ENCODE assay signal across 1 cellular context in the genomic region with DNA sequence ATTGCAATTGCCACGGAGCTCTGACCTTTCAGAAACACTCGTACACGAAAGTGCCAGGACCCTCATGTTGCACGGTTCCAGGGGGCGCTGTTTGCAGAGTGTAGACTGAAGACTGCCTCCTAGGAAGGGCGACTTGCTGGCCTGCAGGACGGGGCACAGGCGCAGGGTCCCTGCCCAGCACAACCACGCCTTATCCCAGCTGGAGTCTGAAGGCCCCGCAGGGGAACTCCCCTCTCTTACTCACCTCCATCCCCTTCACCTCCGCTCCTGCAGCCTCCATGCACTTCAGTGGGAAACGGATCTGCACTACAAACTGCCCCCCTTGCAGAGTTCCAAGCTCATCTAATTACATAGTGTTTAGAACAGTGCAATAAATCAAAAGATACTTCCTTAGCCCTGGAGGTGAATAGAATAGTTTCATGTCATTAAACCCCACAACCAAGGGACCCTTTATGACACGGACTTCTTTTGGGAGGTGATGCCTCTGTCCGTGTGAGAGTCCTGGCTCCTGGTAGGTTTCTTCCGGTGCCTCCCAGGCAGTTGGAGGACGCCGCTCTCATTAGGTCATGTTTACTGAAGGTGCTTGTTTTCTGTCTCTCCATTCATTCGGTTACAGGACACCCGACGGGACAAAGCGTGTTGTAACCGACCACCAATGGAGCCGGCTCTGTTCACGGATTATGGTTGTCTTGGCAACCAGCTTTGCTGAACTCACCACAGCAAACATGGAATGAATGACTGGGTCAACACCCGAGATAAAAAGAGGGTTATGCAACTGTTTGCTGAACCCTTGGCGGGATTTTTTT.
TF ChIP-seq lines count a peak whose summit lies in the region.

No MANE protein-coding gene starts in this region.

TF ChIP-seq in HepG2, 621 proteins besides CTCF, POLR2A, EP300 and RAD21 (continued from another document and continues in another):
- TF ChIP-seq, protein P1, sequence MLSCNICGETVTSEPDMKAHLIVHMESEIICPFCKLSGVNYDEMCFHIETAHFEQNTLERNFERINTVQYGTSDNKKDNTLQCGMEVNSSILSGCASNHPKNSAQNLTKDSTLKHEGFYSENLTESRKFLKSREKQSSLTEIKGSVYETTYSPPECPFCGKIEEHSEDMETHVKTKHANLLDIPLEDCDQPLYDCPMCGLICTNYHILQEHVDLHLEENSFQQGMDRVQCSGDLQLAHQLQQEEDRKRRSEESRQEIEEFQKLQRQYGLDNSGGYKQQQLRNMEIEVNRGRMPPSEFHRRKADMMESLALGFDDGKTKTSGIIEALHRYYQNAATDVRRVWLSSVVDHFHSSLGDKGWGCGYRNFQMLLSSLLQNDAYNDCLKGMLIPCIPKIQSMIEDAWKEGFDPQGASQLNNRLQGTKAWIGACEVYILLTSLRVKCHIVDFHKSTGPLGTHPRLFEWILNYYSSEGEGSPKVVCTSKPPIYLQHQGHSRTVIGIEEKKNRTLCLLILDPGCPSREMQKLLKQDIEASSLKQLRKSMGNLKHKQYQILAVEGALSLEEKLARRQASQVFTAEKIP (CRISPR knock-in tag; IDR thresholded peaks at IDR 0.05; ENCODE audit: borderline replicate concordance) = no peak
- TF ChIP-seq PTBP1 (IDR thresholded peaks at IDR 0.05; ENCODE audit: low read depth, low read length, poor library complexity, severe bottlenecking) = no peak
- no peak for TF ChIP-seq ZNF546 (CRISPR knock-in tag; conservative IDR thresholded peaks at IDR 0.05)
- peak; percentile 29; the same call in 1 of the 2 replicates for TF ChIP-seq ZNF792 (CRISPR knock-in tag; IDR thresholded peaks at IDR 0.05)
- peak; percentile 95 for TF ChIP-seq SOX5 (CRISPR knock-in tag; IDR thresholded peaks at IDR 0.05; ENCODE audit: borderline replicate concordance)
- no peak; the same call in 1 of the 2 replicates for TF ChIP-seq ZNF629 (CRISPR knock-in tag; conservative IDR thresholded peaks at IDR 0.05)
- TF ChIP-seq MXI1 (IDR thresholded peaks at IDR 0.05; ENCODE audit: borderline replicate concordance, low read depth, low read length) = peak; percentile 91; the same call in 2 of the 3 replicates
- TF ChIP-seq NBN (conservative IDR thresholded peaks at IDR 0.05) = no peak
- peak; percentile 49; the same call in 1 of the 2 replicates for TF ChIP-seq BRCA1 (CRISPR knock-in tag; IDR thresholded peaks at IDR 0.05)
- TF ChIP-seq, protein P2, sequence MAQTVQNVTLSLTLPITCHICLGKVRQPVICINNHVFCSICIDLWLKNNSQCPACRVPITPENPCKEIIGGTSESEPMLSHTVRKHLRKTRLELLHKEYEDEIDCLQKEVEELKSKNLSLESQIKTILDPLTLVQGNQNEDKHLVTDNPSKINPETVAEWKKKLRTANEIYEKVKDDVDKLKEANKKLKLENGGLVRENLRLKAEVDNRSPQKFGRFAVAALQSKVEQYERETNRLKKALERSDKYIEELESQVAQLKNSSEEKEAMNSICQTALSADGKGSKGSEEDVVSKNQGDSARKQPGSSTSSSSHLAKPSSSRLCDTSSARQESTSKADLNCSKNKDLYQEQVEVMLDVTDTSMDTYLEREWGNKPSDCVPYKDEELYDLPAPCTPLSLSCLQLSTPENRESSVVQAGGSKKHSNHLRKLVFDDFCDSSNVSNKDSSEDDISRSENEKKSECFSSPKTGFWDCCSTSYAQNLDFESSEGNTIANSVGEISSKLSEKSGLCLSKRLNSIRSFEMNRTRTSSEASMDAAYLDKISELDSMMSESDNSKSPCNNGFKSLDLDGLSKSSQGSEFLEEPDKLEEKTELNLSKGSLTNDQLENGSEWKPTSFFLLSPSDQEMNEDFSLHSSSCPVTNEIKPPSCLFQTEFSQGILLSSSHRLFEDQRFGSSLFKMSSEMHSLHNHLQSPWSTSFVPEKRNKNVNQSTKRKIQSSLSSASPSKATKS (CRISPR knock-in tag; IDR thresholded peaks at IDR 0.05) = 0 out of 2 replicates have a peak, but pooled peaks have one; percentile 10
- TF ChIP-seq KLF6 (CRISPR knock-in tag; IDR thresholded peaks at IDR 0.05) = peak; percentile 84; the same call in 1 of the 2 replicates
- no peak for TF ChIP-seq ZNF260 (CRISPR knock-in tag; IDR thresholded peaks at IDR 0.05; ENCODE audit: borderline replicate concordance, low read depth)
- TF ChIP-seq ZNF615 (CRISPR knock-in tag; IDR thresholded peaks at IDR 0.05; ENCODE audit: borderline replicate concordance) = peak; percentile 71; the same call in 1 of the 2 replicates
- peak; percentile 96 for TF ChIP-seq RFX1 (IDR thresholded peaks at IDR 0.05)
- TF ChIP-seq CBX1 (IDR thresholded peaks at IDR 0.05; ENCODE audit: low read depth) = peak; percentile 32
- TF ChIP-seq KDM4B (CRISPR knock-in tag; IDR thresholded peaks at IDR 0.05) = peak; percentile 67
- TF ChIP-seq, protein P3, sequence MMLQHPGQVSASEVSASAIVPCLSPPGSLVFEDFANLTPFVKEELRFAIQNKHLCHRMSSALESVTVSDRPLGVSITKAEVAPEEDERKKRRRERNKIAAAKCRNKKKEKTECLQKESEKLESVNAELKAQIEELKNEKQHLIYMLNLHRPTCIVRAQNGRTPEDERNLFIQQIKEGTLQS (CRISPR knock-in tag; IDR thresholded peaks at IDR 0.05) = peak; percentile 83; the same call in 1 of the 2 replicates
- TF ChIP-seq CBFB (CRISPR knock-in tag; IDR thresholded peaks at IDR 0.05) = peak; percentile 76
- TF ChIP-seq ZNF83 (CRISPR knock-in tag; IDR thresholded peaks at IDR 0.05; ENCODE audit: borderline replicate concordance) = 0 out of 2 replicates have a peak, but pooled peaks have one; percentile 30
- TF ChIP-seq ZNF550 (CRISPR knock-in tag; IDR thresholded peaks at IDR 0.05; ENCODE audit: borderline replicate concordance) = no peak
- peak; percentile 35; the same call in 1 of the 2 replicates for TF ChIP-seq ONECUT2 (CRISPR knock-in tag; IDR thresholded peaks at IDR 0.05)
- TF ChIP-seq ZNF10 (CRISPR knock-in tag; IDR thresholded peaks at IDR 0.05; ENCODE audit: borderline replicate concordance, low read depth) = no peak
- TF ChIP-seq DMAP1 (CRISPR knock-in tag; IDR thresholded peaks at IDR 0.05) = peak; percentile 48; the same call in 1 of the 2 replicates
- TF ChIP-seq STAT5B (CRISPR knock-in tag; IDR thresholded peaks at IDR 0.05) = no peak
- peak; percentile 98 for TF ChIP-seq GATA4 (IDR thresholded peaks at IDR 0.05; ENCODE audit: borderline replicate concordance, low read depth)
- TF ChIP-seq POLR2AphosphoS5 (IDR thresholded peaks at IDR 0.05; ENCODE audit: low read depth, low read length) = peak; percentile 63
- TF ChIP-seq ATAD3A (CRISPR knock-in tag; IDR thresholded peaks at IDR 0.05) = no peak
- no peak; the same call in 1 of the 2 replicates for TF ChIP-seq ATF7-NPFF (CRISPR knock-in tag; IDR thresholded peaks at IDR 0.05; ENCODE audit: low read depth)
- no peak for TF ChIP-seq KLF15 (CRISPR knock-in tag; IDR thresholded peaks at IDR 0.05; ENCODE audit: borderline replicate concordance)
- peak; percentile 44; the same call in 1 of the 2 replicates for TF ChIP-seq AKAP8 (CRISPR knock-in tag; IDR thresholded peaks at IDR 0.05)
- TF ChIP-seq ZNF883 (CRISPR knock-in tag; IDR thresholded peaks at IDR 0.05; ENCODE audit: not compliant biosample characterization) = peak; percentile 45
- TF ChIP-seq RXRA (CRISPR knock-in tag; IDR thresholded peaks at IDR 0.05) = peak; percentile 96
- TF ChIP-seq MAF1 (CRISPR knock-in tag; IDR thresholded peaks at IDR 0.05; ENCODE audit: borderline replicate concordance) = peak; percentile 88; the same call in 1 of the 2 replicates
- peak; percentile 65 for TF ChIP-seq ASH2L (IDR thresholded peaks at IDR 0.05; ENCODE audit: insufficient read length, low read depth, low read length)
- TF ChIP-seq NCOA5 (CRISPR knock-in tag; IDR thresholded peaks at IDR 0.05) = no peak
- TF ChIP-seq ZSCAN25 (CRISPR knock-in tag; IDR thresholded peaks at IDR 0.05) = peak; percentile 30; the same call in 1 of the 2 replicates
- TF ChIP-seq ZNF331 (CRISPR knock-in tag; IDR thresholded peaks at IDR 0.05) = peak; percentile 93
- TF ChIP-seq, protein P4, sequence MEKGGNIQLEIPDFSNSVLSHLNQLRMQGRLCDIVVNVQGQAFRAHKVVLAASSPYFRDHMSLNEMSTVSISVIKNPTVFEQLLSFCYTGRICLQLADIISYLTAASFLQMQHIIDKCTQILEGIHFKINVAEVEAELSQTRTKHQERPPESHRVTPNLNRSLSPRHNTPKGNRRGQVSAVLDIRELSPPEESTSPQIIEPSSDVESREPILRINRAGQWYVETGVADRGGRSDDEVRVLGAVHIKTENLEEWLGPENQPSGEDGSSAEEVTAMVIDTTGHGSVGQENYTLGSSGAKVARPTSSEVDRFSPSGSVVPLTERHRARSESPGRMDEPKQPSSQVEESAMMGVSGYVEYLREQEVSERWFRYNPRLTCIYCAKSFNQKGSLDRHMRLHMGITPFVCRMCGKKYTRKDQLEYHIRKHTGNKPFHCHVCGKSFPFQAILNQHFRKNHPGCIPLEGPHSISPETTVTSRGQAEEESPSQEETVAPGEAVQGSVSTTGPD (CRISPR knock-in tag; IDR thresholded peaks at IDR 0.05) = peak; percentile 78; the same call in 1 of the 2 replicates
- no peak for TF ChIP-seq ZNF251 (CRISPR knock-in tag; IDR thresholded peaks at IDR 0.05)
- TF ChIP-seq ZNF382 (CRISPR knock-in tag; IDR thresholded peaks at IDR 0.05; ENCODE audit: borderline replicate concordance) = no peak
- TF ChIP-seq ZBTB1 (CRISPR knock-in tag; IDR thresholded peaks at IDR 0.05; ENCODE audit: borderline replicate concordance) = no peak
- no peak for TF ChIP-seq NR3C1 (CRISPR knock-in tag; IDR thresholded peaks at IDR 0.05)
- TF ChIP-seq ZNF713 (CRISPR knock-in tag; IDR thresholded peaks at IDR 0.05) = no peak
- TF ChIP-seq, protein P5, sequence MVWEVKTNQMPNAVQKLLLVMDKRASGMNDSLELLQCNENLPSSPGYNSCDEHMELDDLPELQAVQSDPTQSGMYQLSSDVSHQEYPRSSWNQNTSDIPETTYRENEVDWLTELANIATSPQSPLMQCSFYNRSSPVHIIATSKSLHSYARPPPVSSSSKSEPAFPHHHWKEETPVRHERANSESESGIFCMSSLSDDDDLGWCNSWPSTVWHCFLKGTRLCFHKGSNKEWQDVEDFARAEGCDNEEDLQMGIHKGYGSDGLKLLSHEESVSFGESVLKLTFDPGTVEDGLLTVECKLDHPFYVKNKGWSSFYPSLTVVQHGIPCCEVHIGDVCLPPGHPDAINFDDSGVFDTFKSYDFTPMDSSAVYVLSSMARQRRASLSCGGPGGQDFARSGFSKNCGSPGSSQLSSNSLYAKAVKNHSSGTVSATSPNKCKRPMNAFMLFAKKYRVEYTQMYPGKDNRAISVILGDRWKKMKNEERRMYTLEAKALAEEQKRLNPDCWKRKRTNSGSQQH (CRISPR knock-in tag; IDR thresholded peaks at IDR 0.05; ENCODE audit: low read depth) = peak; percentile 97
- TF ChIP-seq, protein P6, sequence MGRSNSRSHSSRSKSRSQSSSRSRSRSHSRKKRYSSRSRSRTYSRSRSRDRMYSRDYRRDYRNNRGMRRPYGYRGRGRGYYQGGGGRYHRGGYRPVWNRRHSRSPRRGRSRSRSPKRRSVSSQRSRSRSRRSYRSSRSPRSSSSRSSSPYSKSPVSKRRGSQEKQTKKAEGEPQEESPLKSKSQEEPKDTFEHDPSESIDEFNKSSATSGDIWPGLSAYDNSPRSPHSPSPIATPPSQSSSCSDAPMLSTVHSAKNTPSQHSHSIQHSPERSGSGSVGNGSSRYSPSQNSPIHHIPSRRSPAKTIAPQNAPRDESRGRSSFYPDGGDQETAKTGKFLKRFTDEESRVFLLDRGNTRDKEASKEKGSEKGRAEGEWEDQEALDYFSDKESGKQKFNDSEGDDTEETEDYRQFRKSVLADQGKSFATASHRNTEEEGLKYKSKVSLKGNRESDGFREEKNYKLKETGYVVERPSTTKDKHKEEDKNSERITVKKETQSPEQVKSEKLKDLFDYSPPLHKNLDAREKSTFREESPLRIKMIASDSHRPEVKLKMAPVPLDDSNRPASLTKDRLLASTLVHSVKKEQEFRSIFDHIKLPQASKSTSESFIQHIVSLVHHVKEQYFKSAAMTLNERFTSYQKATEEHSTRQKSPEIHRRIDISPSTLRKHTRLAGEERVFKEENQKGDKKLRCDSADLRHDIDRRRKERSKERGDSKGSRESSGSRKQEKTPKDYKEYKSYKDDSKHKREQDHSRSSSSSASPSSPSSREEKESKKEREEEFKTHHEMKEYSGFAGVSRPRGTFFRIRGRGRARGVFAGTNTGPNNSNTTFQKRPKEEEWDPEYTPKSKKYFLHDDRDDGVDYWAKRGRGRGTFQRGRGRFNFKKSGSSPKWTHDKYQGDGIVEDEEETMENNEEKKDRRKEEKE (IDR thresholded peaks at IDR 0.05) = no peak
- no peak; a peak in 1 of 4 replicates for TF ChIP-seq MAFK (conservative IDR thresholded peaks at IDR 0.05 in 1 of 2, IDR thresholded peaks at IDR 0.05 in 1 of 2; ENCODE audit: low read length in 2 of 2)
- TF ChIP-seq, protein P7, sequence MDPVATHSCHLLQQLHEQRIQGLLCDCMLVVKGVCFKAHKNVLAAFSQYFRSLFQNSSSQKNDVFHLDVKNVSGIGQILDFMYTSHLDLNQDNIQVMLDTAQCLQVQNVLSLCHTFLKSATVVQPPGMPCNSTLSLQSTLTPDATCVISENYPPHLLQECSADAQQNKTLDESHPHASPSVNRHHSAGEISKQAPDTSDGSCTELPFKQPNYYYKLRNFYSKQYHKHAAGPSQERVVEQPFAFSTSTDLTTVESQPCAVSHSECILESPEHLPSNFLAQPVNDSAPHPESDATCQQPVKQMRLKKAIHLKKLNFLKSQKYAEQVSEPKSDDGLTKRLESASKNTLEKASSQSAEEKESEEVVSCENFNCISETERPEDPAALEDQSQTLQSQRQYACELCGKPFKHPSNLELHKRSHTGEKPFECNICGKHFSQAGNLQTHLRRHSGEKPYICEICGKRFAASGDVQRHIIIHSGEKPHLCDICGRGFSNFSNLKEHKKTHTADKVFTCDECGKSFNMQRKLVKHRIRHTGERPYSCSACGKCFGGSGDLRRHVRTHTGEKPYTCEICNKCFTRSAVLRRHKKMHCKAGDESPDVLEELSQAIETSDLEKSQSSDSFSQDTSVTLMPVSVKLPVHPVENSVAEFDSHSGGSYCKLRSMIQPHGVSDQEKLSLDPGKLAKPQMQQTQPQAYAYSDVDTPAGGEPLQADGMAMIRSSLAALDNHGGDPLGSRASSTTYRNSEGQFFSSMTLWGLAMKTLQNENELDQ (CRISPR knock-in tag; IDR thresholded peaks at IDR 0.05; ENCODE audit: borderline replicate concordance) = no peak
- TF ChIP-seq ZZZ3 (CRISPR knock-in tag; IDR thresholded peaks at IDR 0.05; ENCODE audit: borderline replicate concordance) = no peak
- TF ChIP-seq ZNF24 (IDR thresholded peaks at IDR 0.05) = peak; percentile 90
- TF ChIP-seq, protein P8, sequence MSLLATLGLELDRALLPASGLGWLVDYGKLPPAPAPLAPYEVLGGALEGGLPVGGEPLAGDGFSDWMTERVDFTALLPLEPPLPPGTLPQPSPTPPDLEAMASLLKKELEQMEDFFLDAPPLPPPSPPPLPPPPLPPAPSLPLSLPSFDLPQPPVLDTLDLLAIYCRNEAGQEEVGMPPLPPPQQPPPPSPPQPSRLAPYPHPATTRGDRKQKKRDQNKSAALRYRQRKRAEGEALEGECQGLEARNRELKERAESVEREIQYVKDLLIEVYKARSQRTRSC (CRISPR knock-in tag; IDR thresholded peaks at IDR 0.05; ENCODE audit: low read depth) = peak; percentile 71; the same call in 1 of the 2 replicates
- no peak for TF ChIP-seq MAFF (IDR thresholded peaks at IDR 0.05; ENCODE audit: low read depth, low read length)
- peak; percentile 18; the same call in 1 of the 2 replicates for TF ChIP-seq ZNF616 (CRISPR knock-in tag; IDR thresholded peaks at IDR 0.05; ENCODE audit: low read depth)
- peak; percentile 21 for TF ChIP-seq ZEB1 (IDR thresholded peaks at IDR 0.05; ENCODE audit: insufficient replicate concordance, low read depth)
- no peak for TF ChIP-seq ZNF138 (CRISPR knock-in tag; IDR thresholded peaks at IDR 0.05; ENCODE audit: low read depth)
- peak; percentile 71; the same call in 1 of the 2 replicates for TF ChIP-seq ZNF768 (CRISPR knock-in tag; IDR thresholded peaks at IDR 0.05)
- peak; percentile 91 for TF ChIP-seq GATAD2A (CRISPR knock-in tag; IDR thresholded peaks at IDR 0.05)
- TF ChIP-seq NFATC3 (CRISPR knock-in tag; IDR thresholded peaks at IDR 0.05) = 0 out of 2 replicates have a peak, but pooled peaks have one; percentile 27
